In genomic region chr16:8869212-8869987, GRCh38 we compare ENCODE assay signal across 9 cellular contexts. TPM values are rescaled to one million over a fixed set of nuclear protein-coding genes. Genes with fewer than 3 reads are reported as not detected.
DNase-seq lines count a peak whose midpoint lies in the region; TF ChIP-seq lines count a peak whose summit lies in the region.
"Had no signal": no experiment of that assay in that cellular context is flagged by ENCODE, and none has a peak within 500 bp of the region (broad histone marks: within the 10 kb centered on the region; RNA-seq: fewer than 3 reads in every experiment).

No MANE protein-coding gene starts in this region.

- peak overlapping the region; percentile 39 for H3K27ac ChIP-seq in SJCRH30

- H3K9ac ChIP-seq in skeletal muscle satellite cell (ENCODE audit: low read depth, low read length): peak overlapping the region; percentile 52

- H3K4me3 ChIP-seq in SJCRH30 (peak overlapping the region; percentile 94), fibroblast of villous mesenchyme (ENCODE audit: low read depth, low read length) (peak overlapping the region; percentile 61), skeletal muscle satellite cell (ENCODE audit: low read length) (peak overlapping the region; percentile 67)

- H3K9me3 ChIP-seq in SJCRH30 (replicated peaks) (no peaks in the 10 kb centered on the region), skeletal muscle satellite cell (replicated peaks; ENCODE audit: low read length) (no peaks in the 10 kb centered on the region)

- peaks cover 23% of the 10 kb centered on the region for H3K4me1 ChIP-seq in SJCRH30
- peaks cover 29% of the 10 kb centered on the region for H3K4me1 ChIP-seq in skeletal muscle satellite cell (ENCODE audit: control insufficient read depth, insufficient read depth, low read length)

- H3K27me3 ChIP-seq in SJCRH30 (no peaks in the 10 kb centered on the region), skeletal muscle satellite cell (ENCODE audit: control insufficient read depth, insufficient read depth, low read length) (no peaks in the 10 kb centered on the region)

- peak overlapping the region; percentile 77 for H3K4me2 ChIP-seq in skeletal muscle satellite cell (ENCODE audit: low read length)

- H3K36me3 ChIP-seq in SJCRH30 (peaks cover 4% of the 10 kb centered on the region), skeletal muscle satellite cell (ENCODE audit: insufficient read depth, low read length) (no peaks in the 10 kb centered on the region)

- TF ChIP-seq CTCF in fibroblast of villous mesenchyme (IDR thresholded peaks at IDR 0.05; ENCODE audit: insufficient read depth, low read depth, low read length): no peak

- DNase-seq in NCI-H748 (lab: John Stamatoyannopoulos, UW; ENCODE audit: unreplicated experiment): peak; percentile 4
- DNase-seq in NCI-H748 treated with DMSO at 0.1 percent for 48 hours (lab: John Stamatoyannopoulos, UW): no peak
- peak; percentile 60 to 65 for DNase-seq in SJCRH30
- no peak for DNase-seq in fibroblast of villous mesenchyme (ENCODE audit: low read depth)
- DNase-seq in superior temporal gyrus (ENCODE audit: extremely low spot score): no peak
- DNase-seq in T1000 (lab: John Stamatoyannopoulos, UW): no peak
- no peak for DNase-seq in NCI-H226

RNA-seq across cellular contexts. Expression of gene CARHSP1, which starts 0.6 kb away (rescaled TPM):
- total RNA-seq in SJCRH30 (2014; rRNA removed; shearing (Covaris generic)): 196 and 233 TPM in 2 replicates
- 165 and 189 TPM in 2 replicates for total RNA-seq in fibroblast of villous mesenchyme
- total RNA-seq in skeletal muscle satellite cell (2012; rRNA removed): 90.2 and 93.9 TPM in 2 replicates

RNA-seq across cellular contexts. Expression of gene LITAFD, which starts 12.8 kb away (rescaled TPM):
- total RNA-seq in SJCRH30 (2014; rRNA removed; shearing (Covaris generic)): not detected in 2 replicates
- not detected in 2 replicates for total RNA-seq in fibroblast of villous mesenchyme
- total RNA-seq in skeletal muscle satellite cell (2012; rRNA removed): not detected in 2 replicates
- total RNA-seq: Daoy had no signal

Comparison
In these comparisons a context has a peak if more than half of its experiments do, and no peak if none do; other contexts are left out.
1. DNase-seq: peak in NCI-H748 (single experiment) and SJCRH30 (2 of 2); none in NCI-H748 treated with DMSO at 0.1 percent for 48 hours (single experiment), fibroblast of villous mesenchyme (single experiment), superior temporal gyrus (single experiment), T1000 (single experiment) and NCI-H226 (single experiment).
2. Peak in every context shown above with its lines, with median percentiles within 50 percentile points of each other: H3K4me3 ChIP-seq.